Comparison of ENCODE assay signal across 11 cellular contexts in the genomic region with DNA sequence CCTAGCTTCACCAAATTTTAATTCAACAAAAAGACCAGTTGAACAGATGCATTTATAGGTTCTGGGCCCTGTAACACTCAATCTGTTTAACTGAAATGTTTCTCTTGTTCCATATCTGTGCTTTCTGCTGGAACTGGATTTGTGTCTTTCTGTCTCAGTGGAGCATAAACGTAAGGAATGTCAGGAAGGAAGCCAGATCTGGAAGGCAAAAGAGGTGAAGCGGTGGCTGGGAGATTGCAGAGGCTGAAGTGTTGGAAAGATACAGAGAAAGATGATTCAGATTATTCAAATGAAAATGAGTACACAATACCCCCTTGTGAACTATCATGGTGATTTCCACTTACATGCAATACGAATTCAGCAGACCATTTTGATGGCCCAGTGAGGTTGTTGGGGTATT.
DNase-seq lines count a peak whose midpoint lies in the region; ATAC-seq and TF ChIP-seq lines count a peak whose summit lies in the region.
"Had no signal": no experiment of that assay in that cellular context is flagged by ENCODE, and none has a peak within 500 bp of the region (broad histone marks: within the 10 kb centered on the region; RNA-seq: fewer than 3 reads in every experiment).

No MANE protein-coding gene starts in this region.

- peak overlapping the region; percentile 76 for H3K27ac ChIP-seq in SJCRH30
- H3K27ac ChIP-seq: colonic mucosa, Peyer's patch, thoracic aorta had no signal

- no peaks in the 10 kb centered on the region for H3K36me3 ChIP-seq in SJCRH30
- H3K36me3 ChIP-seq: colonic mucosa, Peyer's patch, thoracic aorta had no signal

- ATAC-seq in left ventricle myocardium superior (peak; percentile 28), GM18505 (IDR thresholded peaks at IDR 0.05; ENCODE audit: unreplicated experiment) (no peak)

- peaks cover 6% of the 10 kb centered on the region for H3K9me3 ChIP-seq in SJCRH30 (replicated peaks)
- H3K9me3 ChIP-seq: colonic mucosa, Peyer's patch, thoracic aorta had no signal

- H3K27me3 ChIP-seq in SJCRH30, result no peaks in the 10 kb centered on the region
- H3K27me3 ChIP-seq: colonic mucosa, Peyer's patch had no signal

- peaks cover 50% of the 10 kb centered on the region for H3K4me1 ChIP-seq in SJCRH30
- H3K4me1 ChIP-seq: colonic mucosa, Peyer's patch had no signal

- no peak for TF ChIP-seq POLR2A in GM18505 (IDR thresholded peaks at IDR 0.05; ENCODE audit: borderline replicate concordance, extremely low read depth, insufficient read depth, insufficient read length)

- DNase-seq in GM03348 (ENCODE audit: low spot score), result peak; percentile 11
- DNase-seq in SJCRH30, result peak in 1 of 2 experiments; percentile 39
- DNase-seq in left ventricle myocardium superior, result no peak
- peak; percentile 87 for DNase-seq in renal cortical epithelial cell (ENCODE audit: low read depth)
- no peak for DNase-seq in SKM-1 treated with dmso at 0.1 percent for 144 hours (lab: John Stamatoyannopoulos, UW; ENCODE audit: unreplicated experiment)
- no peak for DNase-seq in HuH-7 (ENCODE audit: low spot score)
- DNase-seq: activated CD4-positive, alpha-beta memory T cell treated with anti-CD3 and anti-CD28 coated beads for 36 hours; colonic mucosa; Peyer's patch had no signal

- no peak overlapping the region for H3K4me3 ChIP-seq in SJCRH30
- H3K4me3 ChIP-seq: colonic mucosa, Peyer's patch, thoracic aorta had no signal

- intact Hi-C loops in left ventricle myocardium superior (cut with micrococcal nuclease), result no loop called here

Comparison
In these comparisons a context has a peak if more than half of its experiments do, and no peak if none do; other contexts are left out.
1. DNase-seq: peak in GM03348 (single experiment) and renal cortical epithelial cell (single experiment); none in left ventricle myocardium superior (single experiment), SKM-1 treated with dmso at 0.1 percent for 144 hours (single experiment) and HuH-7 (single experiment).